Comparison of ENCODE assay signal across 1 cellular context in genomic region chrX:154428176-154429171, GRCh38.
TF ChIP-seq lines count a peak whose summit lies in the region.

TSS of gene ATP6AP1 (plus strand) at chrX:154428677. CDS start at chrX:154428693, 16 bp downstream.

TF ChIP-seq in K562, 482 proteins besides CTCF, POLR2A, EP300 and RAD21 (continued from another document and continues in another):
- TF ChIP-seq, protein P1, sequence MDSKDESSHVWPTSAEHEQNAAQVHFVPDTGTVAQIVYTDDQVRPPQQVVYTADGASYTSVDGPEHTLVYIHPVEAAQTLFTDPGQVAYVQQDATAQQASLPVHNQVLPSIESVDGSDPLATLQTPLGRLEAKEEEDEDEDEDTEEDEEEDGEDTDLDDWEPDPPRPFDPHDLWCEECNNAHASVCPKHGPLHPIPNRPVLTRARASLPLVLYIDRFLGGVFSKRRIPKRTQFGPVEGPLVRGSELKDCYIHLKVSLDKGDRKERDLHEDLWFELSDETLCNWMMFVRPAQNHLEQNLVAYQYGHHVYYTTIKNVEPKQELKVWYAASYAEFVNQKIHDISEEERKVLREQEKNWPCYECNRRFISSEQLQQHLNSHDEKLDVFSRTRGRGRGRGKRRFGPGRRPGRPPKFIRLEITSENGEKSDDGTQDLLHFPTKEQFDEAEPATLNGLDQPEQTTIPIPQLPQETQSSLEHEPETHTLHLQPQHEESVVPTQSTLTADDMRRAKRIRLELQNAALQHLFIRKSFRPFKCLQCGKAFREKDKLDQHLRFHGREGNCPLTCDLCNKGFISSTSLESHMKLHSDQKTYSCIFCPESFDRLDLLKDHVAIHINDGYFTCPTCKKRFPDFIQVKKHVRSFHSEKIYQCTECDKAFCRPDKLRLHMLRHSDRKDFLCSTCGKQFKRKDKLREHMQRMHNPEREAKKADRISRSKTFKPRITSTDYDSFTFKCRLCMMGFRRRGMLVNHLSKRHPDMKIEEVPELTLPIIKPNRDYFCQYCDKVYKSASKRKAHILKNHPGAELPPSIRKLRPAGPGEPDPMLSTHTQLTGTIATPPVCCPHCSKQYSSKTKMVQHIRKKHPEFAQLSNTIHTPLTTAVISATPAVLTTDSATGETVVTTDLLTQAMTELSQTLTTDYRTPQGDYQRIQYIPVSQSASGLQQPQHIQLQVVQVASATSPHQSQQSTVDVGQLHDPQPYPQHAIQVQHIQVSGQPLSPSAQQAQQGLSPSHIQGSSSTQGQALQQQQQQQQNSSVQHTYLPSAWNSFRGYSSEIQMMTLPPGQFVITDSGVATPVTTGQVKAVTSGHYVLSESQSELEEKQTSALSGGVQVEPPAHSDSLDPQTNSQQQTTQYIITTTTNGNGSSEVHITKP (IDR thresholded peaks at IDR 0.05; ENCODE audit: partially characterized antibody) = peak; percentile 22
- TF ChIP-seq ZNF121 (CRISPR knock-in tag; conservative IDR thresholded peaks at IDR 0.05) (peak; percentile 99), SMARCE1 (IDR thresholded peaks at IDR 0.05) (0 out of 2 replicates have a peak, but pooled peaks have one; percentile 28), RBM25 (IDR thresholded peaks at IDR 0.05; ENCODE audit: low read depth, low read length, severe bottlenecking) (peak; percentile 99), NRF1 (conservative IDR thresholded peaks at IDR 0.05 in 1 of 2, IDR thresholded peaks at IDR 0.05 in 1 of 2) (peak; percentile 54 to 64; a peak in 3 of 4 replicates), ZBTB1 (CRISPR knock-in tag; IDR thresholded peaks at IDR 0.05; ENCODE audit: borderline replicate concordance, low read depth) (no peak), POLR2G (IDR thresholded peaks at IDR 0.05; ENCODE audit: low read depth, low read length) (peak; percentile 86), CBFA2T2 (conservative IDR thresholded peaks at IDR 0.05) (peak; percentile 37), XRCC5 (IDR thresholded peaks at IDR 0.05; ENCODE audit: low read depth, low read length) (peak; percentile 56; the same call in 1 of the 2 replicates), RBFOX2 (IDR thresholded peaks at IDR 0.05; ENCODE audit: low read depth, low read length) (peak; percentile 83), ZBTB7A (IDR thresholded peaks at IDR 0.05; ENCODE audit: borderline replicate concordance, control insufficient read depth, low read depth, low read length) (0 out of 2 replicates have a peak, but pooled peaks have one; percentile 14), MTA3 (IDR thresholded peaks at IDR 0.05; ENCODE audit: borderline replicate concordance) (peak; percentile 71), PCBP1 (IDR thresholded peaks at IDR 0.05; ENCODE audit: low read depth, low read length, poor library complexity, severe bottlenecking) (no peak), ZC3H8 (IDR thresholded peaks at IDR 0.05) (no peak), BCOR (IDR thresholded peaks at IDR 0.05) (peak; percentile 97), DACH1 (IDR thresholded peaks at IDR 0.05; ENCODE audit: partially characterized antibody) (peak; percentile 26), ESRRA (IDR thresholded peaks at IDR 0.05; ENCODE audit: borderline replicate concordance, low read depth) (peak; percentile 30; the same call in 1 of the 2 replicates), NBN (IDR thresholded peaks at IDR 0.05; ENCODE audit: low read depth) (0 out of 2 replicates have a peak, but pooled peaks have one; percentile 63), ASH1L (IDR thresholded peaks at IDR 0.05; ENCODE audit: borderline replicate concordance, low read depth, partially characterized antibody) (peak; percentile 87), KAT7 (CRISPR knock-in tag; IDR thresholded peaks at IDR 0.05; ENCODE audit: borderline replicate concordance) (peak; percentile 22; the same call in 1 of the 2 replicates), TAF1 (IDR thresholded peaks at IDR 0.05; ENCODE audit: control insufficient read depth, extremely low read depth, insufficient read depth, low read length, severe bottlenecking) (peak; percentile 36), HLTF (IDR thresholded peaks at IDR 0.05) (peak; percentile 42; the same call in 1 of the 2 replicates), NKRF (IDR thresholded peaks at IDR 0.05; ENCODE audit: borderline replicate concordance) (0 out of 2 replicates have a peak, but pooled peaks have one; percentile 28), TOE1 (IDR thresholded peaks at IDR 0.05; ENCODE audit: borderline replicate concordance) (peak; percentile 54; the same call in 1 of the 2 replicates), TOE1 (CRISPR knock-in tag; IDR thresholded peaks at IDR 0.05; ENCODE audit: borderline replicate concordance, low read depth) (no peak), DNMT1 (IDR thresholded peaks at IDR 0.05) (no peak), CXXC5 (CRISPR knock-in tag; IDR thresholded peaks at IDR 0.05) (peak; percentile 85), ARNT (IDR thresholded peaks at IDR 0.05) (0 out of 4 replicates have a peak, but pooled peaks of 1 of the 2 experiments have one; percentile 52), RBBP5 (IDR thresholded peaks at IDR 0.05; ENCODE audit: borderline replicate concordance, insufficient read depth, low read length, poor library complexity, severe bottlenecking) (peak; percentile 71), MLLT1 (IDR thresholded peaks at IDR 0.05) (0 out of 4 replicates have a peak, but pooled peaks of 1 of the 2 experiments have one; percentile 46), ATF7 (IDR thresholded peaks at IDR 0.05) (peak; percentile 53; the same call in 1 of the 2 replicates), PHF8 (IDR thresholded peaks at IDR 0.05; ENCODE audit: borderline replicate concordance, low read length) (peak; percentile 66; the same call in 1 of the 2 replicates), SIN3B (IDR thresholded peaks at IDR 0.05; ENCODE audit: low read depth) (peak; percentile 63; the same call in 1 of the 2 replicates), LCOR (CRISPR knock-in tag; IDR thresholded peaks at IDR 0.05) (peak; percentile 50; the same call in 1 of the 2 replicates), RNF2 (IDR thresholded peaks at IDR 0.05) (peak; percentile 52; the same call in 1 of the 2 replicates), TBP (optimal IDR thresholded peaks at IDR 0.05; ENCODE audit: low read depth, low read length) (peak; percentile 37), C11orf30 (IDR thresholded peaks at IDR 0.05; ENCODE audit: low read depth) (peak; percentile 54), MBD2 (IDR thresholded peaks at IDR 0.05; ENCODE audit: borderline replicate concordance, low read depth) (peak; percentile 96), ZFPM2 (CRISPR knock-in tag; IDR thresholded peaks at IDR 0.05) (no peak), ZNF431 (CRISPR knock-in tag; IDR thresholded peaks at IDR 0.05) (peak; percentile 59), CBX8 (IDR thresholded peaks at IDR 0.05; ENCODE audit: borderline replicate concordance, extremely low read depth, low read depth, low read length, poor library complexity, severe bottlenecking) (no peak), CC2D1A (IDR thresholded peaks at IDR 0.05) (peak; percentile 55), PHF20 (IDR thresholded peaks at IDR 0.05; ENCODE audit: partially characterized antibody) (peak; percentile 65), PKNOX1 (IDR thresholded peaks at IDR 0.05) (peak; percentile 100), ZNF77 (CRISPR knock-in tag; IDR thresholded peaks at IDR 0.05) (no peak)
- TF ChIP-seq, protein P2, sequence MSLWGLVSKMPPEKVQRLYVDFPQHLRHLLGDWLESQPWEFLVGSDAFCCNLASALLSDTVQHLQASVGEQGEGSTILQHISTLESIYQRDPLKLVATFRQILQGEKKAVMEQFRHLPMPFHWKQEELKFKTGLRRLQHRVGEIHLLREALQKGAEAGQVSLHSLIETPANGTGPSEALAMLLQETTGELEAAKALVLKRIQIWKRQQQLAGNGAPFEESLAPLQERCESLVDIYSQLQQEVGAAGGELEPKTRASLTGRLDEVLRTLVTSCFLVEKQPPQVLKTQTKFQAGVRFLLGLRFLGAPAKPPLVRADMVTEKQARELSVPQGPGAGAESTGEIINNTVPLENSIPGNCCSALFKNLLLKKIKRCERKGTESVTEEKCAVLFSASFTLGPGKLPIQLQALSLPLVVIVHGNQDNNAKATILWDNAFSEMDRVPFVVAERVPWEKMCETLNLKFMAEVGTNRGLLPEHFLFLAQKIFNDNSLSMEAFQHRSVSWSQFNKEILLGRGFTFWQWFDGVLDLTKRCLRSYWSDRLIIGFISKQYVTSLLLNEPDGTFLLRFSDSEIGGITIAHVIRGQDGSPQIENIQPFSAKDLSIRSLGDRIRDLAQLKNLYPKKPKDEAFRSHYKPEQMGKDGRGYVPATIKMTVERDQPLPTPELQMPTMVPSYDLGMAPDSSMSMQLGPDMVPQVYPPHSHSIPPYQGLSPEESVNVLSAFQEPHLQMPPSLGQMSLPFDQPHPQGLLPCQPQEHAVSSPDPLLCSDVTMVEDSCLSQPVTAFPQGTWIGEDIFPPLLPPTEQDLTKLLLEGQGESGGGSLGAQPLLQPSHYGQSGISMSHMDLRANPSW (CRISPR knock-in tag; IDR thresholded peaks at IDR 0.05) = no peak
- TF ChIP-seq, protein P3, sequence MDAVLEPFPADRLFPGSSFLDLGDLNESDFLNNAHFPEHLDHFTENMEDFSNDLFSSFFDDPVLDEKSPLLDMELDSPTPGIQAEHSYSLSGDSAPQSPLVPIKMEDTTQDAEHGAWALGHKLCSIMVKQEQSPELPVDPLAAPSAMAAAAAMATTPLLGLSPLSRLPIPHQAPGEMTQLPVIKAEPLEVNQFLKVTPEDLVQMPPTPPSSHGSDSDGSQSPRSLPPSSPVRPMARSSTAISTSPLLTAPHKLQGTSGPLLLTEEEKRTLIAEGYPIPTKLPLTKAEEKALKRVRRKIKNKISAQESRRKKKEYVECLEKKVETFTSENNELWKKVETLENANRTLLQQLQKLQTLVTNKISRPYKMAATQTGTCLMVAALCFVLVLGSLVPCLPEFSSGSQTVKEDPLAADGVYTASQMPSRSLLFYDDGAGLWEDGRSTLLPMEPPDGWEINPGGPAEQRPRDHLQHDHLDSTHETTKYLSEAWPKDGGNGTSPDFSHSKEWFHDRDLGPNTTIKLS (IDR thresholded peaks at IDR 0.05; ENCODE audit: borderline replicate concordance, low read depth) = 0 out of 2 replicates have a peak, but pooled peaks have one; percentile 24
- TF ChIP-seq, protein P4, sequence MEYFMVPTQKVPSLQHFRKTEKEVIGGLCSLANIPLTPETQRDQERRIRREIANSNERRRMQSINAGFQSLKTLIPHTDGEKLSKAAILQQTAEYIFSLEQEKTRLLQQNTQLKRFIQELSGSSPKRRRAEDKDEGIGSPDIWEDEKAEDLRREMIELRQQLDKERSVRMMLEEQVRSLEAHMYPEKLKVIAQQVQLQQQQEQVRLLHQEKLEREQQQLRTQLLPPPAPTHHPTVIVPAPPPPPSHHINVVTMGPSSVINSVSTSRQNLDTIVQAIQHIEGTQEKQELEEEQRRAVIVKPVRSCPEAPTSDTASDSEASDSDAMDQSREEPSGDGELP (CRISPR knock-in tag; IDR thresholded peaks at IDR 0.05; ENCODE audit: borderline replicate concordance) = peak; percentile 93
- TF ChIP-seq, protein P5, sequence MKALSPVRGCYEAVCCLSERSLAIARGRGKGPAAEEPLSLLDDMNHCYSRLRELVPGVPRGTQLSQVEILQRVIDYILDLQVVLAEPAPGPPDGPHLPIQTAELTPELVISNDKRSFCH (CRISPR knock-in tag; IDR thresholded peaks at IDR 0.05) = no peak
- TF ChIP-seq, protein P5 (tag; IDR thresholded peaks at IDR 0.05) = peak; percentile 44; the same call in 1 of the 2 replicates
- TF ChIP-seq, protein P6, sequence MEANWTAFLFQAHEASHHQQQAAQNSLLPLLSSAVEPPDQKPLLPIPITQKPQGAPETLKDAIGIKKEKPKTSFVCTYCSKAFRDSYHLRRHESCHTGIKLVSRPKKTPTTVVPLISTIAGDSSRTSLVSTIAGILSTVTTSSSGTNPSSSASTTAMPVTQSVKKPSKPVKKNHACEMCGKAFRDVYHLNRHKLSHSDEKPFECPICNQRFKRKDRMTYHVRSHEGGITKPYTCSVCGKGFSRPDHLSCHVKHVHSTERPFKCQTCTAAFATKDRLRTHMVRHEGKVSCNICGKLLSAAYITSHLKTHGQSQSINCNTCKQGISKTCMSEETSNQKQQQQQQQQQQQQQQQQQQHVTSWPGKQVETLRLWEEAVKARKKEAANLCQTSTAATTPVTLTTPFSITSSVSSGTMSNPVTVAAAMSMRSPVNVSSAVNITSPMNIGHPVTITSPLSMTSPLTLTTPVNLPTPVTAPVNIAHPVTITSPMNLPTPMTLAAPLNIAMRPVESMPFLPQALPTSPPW (CRISPR knock-in tag; IDR thresholded peaks at IDR 0.05) = peak; percentile 90
